9 cellular contexts compared by ENCODE assay signal in genomic region chr17:79951361-79952264, GRCh38.
A peak's percentile ranks its signal among the peaks of the same experiment; 100 is the strongest.
DNase-seq lines count a peak whose midpoint lies in the region; ATAC-seq and TF ChIP-seq lines count a peak whose summit lies in the region.
"Had no signal": no experiment of that assay in that cellular context is flagged by ENCODE, and none has a peak within 500 bp of the region (broad histone marks: within the 10 kb centered on the region; RNA-seq: fewer than 3 reads in every experiment).

No MANE protein-coding gene starts in this region.

- POLR2A ChIA-PET in PC-3 (lab: Charles Lee; ENCODE audit: unreplicated experiment) = no interaction called here

- in situ Hi-C loops in KBM-7 (cut with MboI; ENCODE audit: low pct_unique_long_range_greater_than_20kb, low sequenced_read_pairs) = no loop called here

- H3K9ac ChIP-seq in PC-3 (ENCODE audit: low read length) = no peak overlapping the region

- no peak overlapping the region for H3K27ac ChIP-seq in PC-3 (ENCODE audit: low read length)

- no peak overlapping the region for H3K4me3 ChIP-seq in AG10803 (ENCODE audit: low read length)
- H3K4me3 ChIP-seq in PC-3 (ENCODE audit: low read length) = no peak overlapping the region

- no peaks in the 10 kb centered on the region for H3K4me1 ChIP-seq in PC-3 (ENCODE audit: insufficient read depth, low read length)

- CTCF ChIA-PET in PC-3 (lab: Charles Lee) = no interaction called here

- no peaks in the 10 kb centered on the region for H3K9me3 ChIP-seq in PC-3 (ENCODE audit: low read length)

- H3K79me2 ChIP-seq in PC-3 (ENCODE audit: low read length) = no peaks in the 10 kb centered on the region

- H3F3A ChIP-seq in PC-3 (ENCODE audit: low read length, unreplicated experiment) = no peaks in the 10 kb centered on the region

- H3K27me3 ChIP-seq in PC-3 (ENCODE audit: low read length) = no peaks in the 10 kb centered on the region

- H2AFZ ChIP-seq in PC-3 (ENCODE audit: low read length) = no peak overlapping the region

- H4K20me1 ChIP-seq in PC-3 (ENCODE audit: low read length) = no peaks in the 10 kb centered on the region

- ATAC-seq in PC-3 = no peak
- ATAC-seq: naive thymus-derived CD4-positive, alpha-beta T cell had no signal

- BruUV-seq in PC-3 (replicated peaks; lab: Mats Ljungman, UMichigan) = no TSS peak

- 0 out of 2 replicates have a peak, but pooled peaks have one; percentile 3 for TF ChIP-seq CTCF in AG10803 (conservative IDR thresholded peaks at IDR 0.05; ENCODE audit: low read length)
- no peak for TF ChIP-seq CTCF in PC-3 (conservative IDR thresholded peaks at IDR 0.05; ENCODE audit: low read depth, low read length)

- H3K9me2 ChIP-seq in PC-3 (replicated peaks; ENCODE audit: low read length) = no peaks in the 10 kb centered on the region

- intact Hi-C loops in PC-3 (cut with micrococcal nuclease) = no loop called here

- peak; percentile 82 for DNase-seq in AG10803 (ENCODE audit: low read depth)
- DNase-seq in NCI-H526 treated with DMSO at 0.1 percent for 48 hours (lab: John Stamatoyannopoulos, UW) = peak; percentile 86
- peak; percentile 96 for DNase-seq in foreskin melanocyte
- DNase-seq in nucleus accumbens (lab: John Stamatoyannopoulos, UW) = peak in 52 of 56 donors; percentile 31 to 93 (median 70)
- DNase-seq in PC-3 = no peak
- no peak for DNase-seq in T-helper 1 cell
- no peak for DNase-seq in KBM-7
- DNase-seq in stimulated activated CD4-positive, alpha-beta T cell treated with anti-CD3 and anti-CD28 coated beads, Interleukin-2, amount 100 ng/mL, for 48 hours = no peak

- no peak overlapping the region for H3K4me2 ChIP-seq in PC-3 (ENCODE audit: low read length)

- H3K36me3 ChIP-seq in PC-3 (ENCODE audit: low read depth, low read length) = no peaks in the 10 kb centered on the region

Comparison
In these comparisons a context has a peak if more than half of its experiments do, and no peak if none do; other contexts are left out.
1. DNase-seq: peak in AG10803 (single experiment), NCI-H526 treated with DMSO at 0.1 percent for 48 hours (single experiment), foreskin melanocyte (single experiment) and nucleus accumbens (52 of 56); none in PC-3 (single experiment), T-helper 1 cell (0 of 5), KBM-7 (single experiment) and stimulated activated CD4-positive, alpha-beta T cell treated with anti-CD3 and anti-CD28 coated beads, Interleukin-2, amount 100 ng/mL, for 48 hours (0 of 2).